8 cellular contexts compared by ENCODE assay signal in the genomic region with DNA sequence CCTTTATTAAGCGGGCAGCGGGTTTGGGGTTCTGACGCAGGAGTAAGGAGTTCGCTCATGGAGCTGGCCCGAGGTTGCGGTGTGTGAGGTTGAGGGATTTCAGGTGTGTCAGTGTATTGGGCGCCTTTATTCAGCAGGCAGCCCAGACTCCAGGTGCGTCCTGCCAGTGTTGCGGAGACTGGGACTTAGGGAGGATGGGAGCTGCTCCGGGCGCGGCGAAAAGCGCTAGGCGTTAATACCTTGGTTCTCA. TPM values are rescaled to one million over a fixed set of nuclear protein-coding genes. Genes with fewer than 3 reads are reported as not detected.
DNase-seq lines count a peak whose midpoint lies in the region; ATAC-seq, FAIRE-seq and TF ChIP-seq lines count a peak whose summit lies in the region.

No MANE protein-coding gene starts in this region.

- H3K4me3 ChIP-seq in BJ (ENCODE audit: low read depth, low read length), result peak overlapping the region; percentile 78
- H3K4me3 ChIP-seq in choroid plexus epithelial cell (ENCODE audit: low read depth, low read length), result peak overlapping the region; percentile 99

- no peak for DNase-seq in BJ (ENCODE audit: low read depth)
- DNase-seq in choroid plexus epithelial cell (ENCODE audit: low read depth), result peak; percentile 42
- peak in 1 of 10 donors; percentile 66 for DNase-seq in naive thymus-derived CD8-positive, alpha-beta T cell
- no peak for DNase-seq in D721Med (ENCODE audit: insufficient read length, low spot score)
- no peak for DNase-seq in H54 (ENCODE audit: insufficient read length, low spot score)
- DNase-seq in NAMALWA (ENCODE audit: low spot score), result no peak
- no peak for DNase-seq in GM19240 (ENCODE audit: insufficient read length, low spot score)

- peaks cover 0 to 34% (median 0%) of the 10 kb centered on the region in 3 donors for H3K36me3 Mint-ChIP-seq in naive thymus-derived CD8-positive, alpha-beta T cell

- H3K27ac Mint-ChIP-seq in naive thymus-derived CD8-positive, alpha-beta T cell, result peak overlapping the region; percentile 90 to 99 (median 96)

- peak overlapping the region; percentile 90 to 99 (median 94) for H3K4me3 Mint-ChIP-seq in naive thymus-derived CD8-positive, alpha-beta T cell

- no peaks in the 10 kb centered on the region for H3K9me3 ChIP-seq in KOPT-K1 (ENCODE audit: insufficient read depth, low read length, poor library complexity, severe bottlenecking)

- H3K27me3 ChIP-seq in BJ (ENCODE audit: control insufficient read depth, insufficient read depth, low read length), result no peaks in the 10 kb centered on the region

- H3K36me3 ChIP-seq in BJ (ENCODE audit: control insufficient read depth, insufficient read depth, low read length) (peaks cover 44% of the 10 kb centered on the region), KOPT-K1 (ENCODE audit: insufficient read depth, low read length) (peaks cover 51% of the 10 kb centered on the region)

- no peaks in the 10 kb centered on the region for H3K9me3 Mint-ChIP-seq in naive thymus-derived CD8-positive, alpha-beta T cell

- TF ChIP-seq CTCF in BJ (IDR thresholded peaks at IDR 0.05; ENCODE audit: insufficient read depth, low read depth, low read length) (no peak), choroid plexus epithelial cell (conservative IDR thresholded peaks at IDR 0.05; ENCODE audit: low read depth, low read length) (no peak), D721Med (IDR thresholded peaks at IDR 0.05; ENCODE audit: insufficient read depth, missing control alignments) (no peak)

- TF ChIP-seq POLR2A in H54 (IDR thresholded peaks at IDR 0.05; ENCODE audit: low read depth, low read length), result no peak

- peak in 1 of 2 donors; percentile 1 for ATAC-seq in naive thymus-derived CD8-positive, alpha-beta T cell

- FAIRE-seq in D721Med (lab: Jason Lieb, UNC) (no peak), H54 (lab: Jason Lieb, UNC) (no peak)

- CTCF ChIA-PET in BJ (lab: Yijun Ruan, JAX), result interaction anchor here (0.7 to 2.6 kb wide), 11 partner anchors 16 to 378 kb away, joined by 3 to 11 read pairs (median 4); partner anchors contain the start of genes CATSPERD, SAFB and SAFB2

- H3K4me1 Mint-ChIP-seq in naive thymus-derived CD8-positive, alpha-beta T cell, result peaks cover 19 to 40% (median 33%) of the 10 kb centered on the region in 4 donors

- no peaks in the 10 kb centered on the region for H3K27me3 Mint-ChIP-seq in naive thymus-derived CD8-positive, alpha-beta T cell

- peak overlapping the region; percentile 94 for H3K27ac ChIP-seq in KOPT-K1 (ENCODE audit: low read depth, low read length, poor library complexity, severe bottlenecking)

- POLR2A ChIA-PET in BJ (lab: Charles Lee), result interaction anchor here (0.7 to 0.8 kb wide), 2 partner anchors 29 to 68 kb away, joined by 3 read pairs; partner anchors contain the start of genes CATSPERD, LONP1 and SAFB
- POLR2A ChIA-PET in naive thymus-derived CD8-positive, alpha-beta T cell (lab: Charles Lee), result interaction anchor here (0.5 to 4.2 kb wide), 10 partner anchors 11 to 808 kb away, joined by 3 to 68 read pairs (median 4); partner anchors contain the start of genes CATSPERD, DUS3L, HSD11B1L and LONP1

RNA-seq across cellular contexts. Expression of gene RPL36, which starts 0.8 kb away (rescaled TPM):
- polyA plus RNA-seq in BJ (2011; rRNA removed), result 824 and 912 TPM in 2 replicates
- polyA minus RNA-seq in BJ (2011; rRNA and poly(A)+ RNA removed), result 265 and 384 TPM in 2 replicates
- total RNA-seq in naive thymus-derived CD8-positive, alpha-beta T cell, result 1,000 to 10,000 TPM; 1,442 to 1,445 TPM
- 1,000 to 10,000 TPM; 2,357 to 2,883 (median 2,631) TPM for polyA plus RNA-seq in naive thymus-derived CD8-positive, alpha-beta T cell

RNA-seq across cellular contexts. Expression of gene HSD11B1L, which starts 10.1 kb away (rescaled TPM):
- polyA plus RNA-seq in BJ (2011; rRNA removed), result 5.3 and 5.6 TPM in 2 replicates
- polyA minus RNA-seq in BJ (2011; rRNA and poly(A)+ RNA removed), result 0.72 and 1.2 TPM in 2 replicates
- 1 to 10 TPM; 2.8 to 4.1 TPM for total RNA-seq in naive thymus-derived CD8-positive, alpha-beta T cell
- polyA plus RNA-seq in naive thymus-derived CD8-positive, alpha-beta T cell, result 1 to 10 TPM; 5.5 to 6.0 (median 5.7) TPM

RNA-seq across cellular contexts. Expression of gene MICOS13, which starts 10.6 kb away (rescaled TPM):
- 65.2 and 67.8 TPM in 2 replicates for polyA plus RNA-seq in BJ (2011; rRNA removed)
- 11.5 and 19.8 TPM in 2 replicates for polyA minus RNA-seq in BJ (2011; rRNA and poly(A)+ RNA removed)
- 10 to 100 TPM; 40.1 to 40.6 TPM for total RNA-seq in naive thymus-derived CD8-positive, alpha-beta T cell
- polyA plus RNA-seq in naive thymus-derived CD8-positive, alpha-beta T cell, result 100 to 1,000 TPM in 2 of 3 donors, 10 to 100 TPM in 1; 95.5 to 110 (median 102) TPM

RNA-seq across cellular contexts. Expression of gene LONP1, which starts 29.1 kb away (rescaled TPM):
- polyA plus RNA-seq in BJ (2011; rRNA removed), result 55.4 and 77.4 TPM in 2 replicates
- 60.9 and 65.7 TPM in 2 replicates for polyA minus RNA-seq in BJ (2011; rRNA and poly(A)+ RNA removed)
- 10 to 100 TPM; 74.3 to 75.3 TPM for total RNA-seq in naive thymus-derived CD8-positive, alpha-beta T cell
- 10 to 100 TPM; 19.9 to 45.5 (median 21.6) TPM for polyA plus RNA-seq in naive thymus-derived CD8-positive, alpha-beta T cell

RNA-seq across cellular contexts. Expression of gene CATSPERD, which starts 29.6 kb away (rescaled TPM):
- polyA plus RNA-seq in BJ (2011; rRNA removed), result not detected in 2 replicates
- 0.09 TPM in 1 of 2 replicates, not detected in the other for polyA minus RNA-seq in BJ (2011; rRNA and poly(A)+ RNA removed)
- total RNA-seq in naive thymus-derived CD8-positive, alpha-beta T cell, result not detected
- polyA plus RNA-seq in naive thymus-derived CD8-positive, alpha-beta T cell, result not detected
